ENCODE assay signal across 36 cellular contexts in genomic region chr19:42573642-42574041, GRCh38. TPM values are rescaled to one million over a fixed set of nuclear protein-coding genes. Genes with fewer than 3 reads are reported as not detected.
"Had no signal": no experiment of that assay in that cellular context is flagged by ENCODE, and none has a peak within 500 bp of the region (broad histone marks: within the 10 kb centered on the region; RNA-seq: fewer than 3 reads in every experiment).

No MANE protein-coding gene starts in this region.

- H3K4me1 Mint-ChIP-seq: activated CD4-positive, alpha-beta T cell treated with anti-CD3 and anti-CD28 coated beads for 36 hours; activated CD4-positive, alpha-beta T cell treated with anti-CD3 and anti-CD28 coated beads, Interleukin-2, amount 10 ng/mL, durations not matched to agents 24 days and 14 days; activated CD8-positive, alpha-beta memory T cell treated with anti-CD3 and anti-CD28 coated beads, Interleukin-2, amount 10 ng/mL, durations not matched to agents 7 days and 5 days; activated naive CD4-positive, alpha-beta T cell treated with anti-CD3 and anti-CD28 coated beads, Interleukin-2, amount 10 ng/mL, durations not matched to agents 7 days and 5 days; central memory CD8-positive, alpha-beta T cell had no signal

- H3K27ac ChIP-seq: brain microvascular endothelial cell, epithelial cell of prostate, esophagus squamous epithelium, gastroesophageal sphincter had no signal

- H3K27ac Mint-ChIP-seq: activated CD4-positive, alpha-beta memory T cell treated with anti-CD3 and anti-CD28 coated beads for 36 hours; activated CD4-positive, alpha-beta T cell treated with anti-CD3 and anti-CD28 coated beads for 36 hours; activated CD4-positive, alpha-beta T cell treated with anti-CD3 and anti-CD28 coated beads, Interleukin-2, amount 10 ng/mL, durations not matched to agents 24 days and 14 days; activated CD8-positive, alpha-beta memory T cell treated with anti-CD3 and anti-CD28 coated beads, Interleukin-2, amount 10 ng/mL, durations not matched to agents 7 days and 5 days; activated CD8-positive, alpha-beta T cell treated with anti-CD3 and anti-CD28 coated beads, Interleukin-2, amount 10 ng/mL, durations not matched to agents 7 days and 5 days; activated naive CD4-positive, alpha-beta T cell treated with anti-CD3 and anti-CD28 coated beads, Interleukin-2, amount 10 ng/mL, durations not matched to agents 7 days and 5 days; activated naive CD4-positive, alpha-beta T cell treated with anti-CD3 and anti-CD28 coated beads, Interleukin-2, amount 50 U/mL, for 72 hours; activated T-helper 1 cell treated with anti-CD3 and anti-CD28 coated beads, Interleukin-12 subunit alpha, Interleukin-12 subunit beta, Interleukin-2, Interleukin-4 antibody, amounts not matched to agents 30 ng/mL and 10 ng/mL and 1 ng/mL, durations not matched to agents 14 hours and 24 hours and 36 hours; T-helper 17 cell; T-helper 2 cell treated with Interferon-gamma antibody and Interleukin-4, amounts not matched to agents 5 μg/mL and 100 μg/mL, for 36 hours had no signal

- H3K4me3 ChIP-seq: esophagus squamous epithelium, gastroesophageal sphincter had no signal

- H3K4me3 Mint-ChIP-seq: activated CD4-positive, alpha-beta memory T cell treated with anti-CD3 and anti-CD28 coated beads for 36 hours; activated CD4-positive, alpha-beta T cell treated with anti-CD3 and anti-CD28 coated beads for 36 hours; activated CD4-positive, alpha-beta T cell treated with anti-CD3 and anti-CD28 coated beads, Interleukin-2, amount 10 ng/mL, durations not matched to agents 24 days and 14 days; activated CD8-positive, alpha-beta memory T cell treated with anti-CD3 and anti-CD28 coated beads, Interleukin-2, amount 10 ng/mL, durations not matched to agents 7 days and 5 days; activated CD8-positive, alpha-beta T cell treated with anti-CD3 and anti-CD28 coated beads, Interleukin-2, amount 10 ng/mL, durations not matched to agents 7 days and 5 days; activated naive CD4-positive, alpha-beta T cell treated with anti-CD3 and anti-CD28 coated beads, Interleukin-2, amount 10 ng/mL, durations not matched to agents 7 days and 5 days; activated T-helper 1 cell treated with anti-CD3 and anti-CD28 coated beads, Interleukin-12 subunit alpha, Interleukin-12 subunit beta, Interleukin-2, Interleukin-4 antibody, amounts not matched to agents 30 ng/mL and 10 ng/mL and 1 ng/mL, durations not matched to agents 14 hours and 24 hours and 36 hours; central memory CD8-positive, alpha-beta T cell; T-helper 17 cell; T-helper 2 cell treated with Interferon-gamma antibody and Interleukin-4, amounts not matched to agents 5 μg/mL and 100 μg/mL, for 36 hours had no signal

- H3K27me3 ChIP-seq: brain microvascular endothelial cell, esophagus squamous epithelium had no signal

- H3K9me3 ChIP-seq: esophagus squamous epithelium, gastroesophageal sphincter had no signal

- H3K36me3 ChIP-seq: brain microvascular endothelial cell, esophagus squamous epithelium, gastroesophageal sphincter had no signal

- H3K4me1 ChIP-seq: esophagus squamous epithelium, gastroesophageal sphincter had no signal

- H3K36me3 Mint-ChIP-seq: activated CD4-positive, alpha-beta memory T cell treated with anti-CD3 and anti-CD28 coated beads for 36 hours; activated CD8-positive, alpha-beta memory T cell treated with anti-CD3 and anti-CD28 coated beads, Interleukin-2, amount 10 ng/mL, durations not matched to agents 7 days and 5 days; activated naive CD4-positive, alpha-beta T cell treated with anti-CD3 and anti-CD28 coated beads, Interleukin-2, amount 10 ng/mL, durations not matched to agents 7 days and 5 days; activated naive CD4-positive, alpha-beta T cell treated with anti-CD3 and anti-CD28 coated beads, Interleukin-2, amount 50 U/mL, for 72 hours had no signal

- ATAC-seq: activated CD4-positive, alpha-beta T cell treated with anti-CD3 and anti-CD28 coated beads for 36 hours; activated CD8-positive, alpha-beta memory T cell treated with anti-CD3 and anti-CD28 coated beads, Interleukin-2, amount 10 ng/mL, durations not matched to agents 7 days and 5 days; activated CD8-positive, alpha-beta T cell treated with anti-CD3 and anti-CD28 coated beads, Interleukin-2, amount 10 ng/mL, durations not matched to agents 7 days and 5 days; activated naive CD4-positive, alpha-beta T cell treated with anti-CD3 and anti-CD28 coated beads, Interleukin-2, amount 50 U/mL, for 72 hours; gastroesophageal sphincter; T-helper 17 cell had no signal

- H3K9me3 Mint-ChIP-seq: activated CD4-positive, alpha-beta memory T cell treated with anti-CD3 and anti-CD28 coated beads for 36 hours; activated CD4-positive, alpha-beta T cell treated with anti-CD3 and anti-CD28 coated beads, Interleukin-2, amount 10 ng/mL, durations not matched to agents 24 days and 14 days; activated naive CD4-positive, alpha-beta T cell treated with anti-CD3 and anti-CD28 coated beads, Interleukin-2, amount 10 ng/mL, durations not matched to agents 7 days and 5 days; activated naive CD4-positive, alpha-beta T cell treated with anti-CD3 and anti-CD28 coated beads, Interleukin-2, amount 50 U/mL, for 72 hours; activated T-helper 1 cell treated with anti-CD3 and anti-CD28 coated beads, Interleukin-12 subunit alpha, Interleukin-12 subunit beta, Interleukin-2, Interleukin-4 antibody, amounts not matched to agents 30 ng/mL and 10 ng/mL and 1 ng/mL, durations not matched to agents 14 hours and 24 hours and 36 hours; central memory CD8-positive, alpha-beta T cell; T-helper 2 cell treated with Interferon-gamma antibody and Interleukin-4, amounts not matched to agents 5 μg/mL and 100 μg/mL, for 36 hours had no signal

- DNase-seq: activated CD4-positive, alpha-beta memory T cell treated with anti-CD3 and anti-CD28 coated beads for 36 hours; activated CD4-positive, alpha-beta T cell treated with anti-CD3 and anti-CD28 coated beads for 36 hours; activated CD4-positive, alpha-beta T cell treated with anti-CD3 and anti-CD28 coated beads, Interleukin-2, amount 10 ng/mL, durations not matched to agents 24 days and 14 days; activated CD4-positive, CD25-positive, alpha-beta regulatory T cell; activated CD4-positive, CD25-positive, alpha-beta regulatory T cell treated with anti-CD3 and anti-CD28 coated beads, Interleukin-2, amount 50 U/mL, for 72 hours; activated CD8-positive, alpha-beta memory T cell treated with anti-CD3 and anti-CD28 coated beads, Interleukin-2, amount 10 ng/mL, durations not matched to agents 7 days and 5 days; activated CD8-positive, alpha-beta memory T cell treated with anti-CD3 and anti-CD28 coated beads, Interleukin-2, amount 50 U/mL, for 4 hours; activated CD8-positive, alpha-beta T cell treated with anti-CD3 and anti-CD28 coated beads, Interleukin-2, amount 10 ng/mL, durations not matched to agents 7 days and 5 days; activated gamma-delta T cell; activated naive CD4-positive, alpha-beta T cell; activated naive CD4-positive, alpha-beta T cell treated with anti-CD3 and anti-CD28 coated beads, Interleukin-2, amount 10 ng/mL, durations not matched to agents 7 days and 5 days; activated T-cell treated with anti-CD3 and anti-CD28 coated beads, Interleukin-2, amount 50 U/mL, for 1 hour; activated T-cell treated with anti-CD3 and anti-CD28 coated beads, Interleukin-2, amount 50 U/mL, for 48 hours; amniotic stem cell; anterior cingulate cortex; brain microvascular endothelial cell; effector CD8-positive, alpha-beta T cell; esophagus squamous epithelium; foreskin melanocyte; T-helper 1 cell; T-helper 17 cell had no signal

RNA-seq across cellular contexts. Expression of gene CEACAM8, which starts 21.1 kb away (rescaled TPM):
- total RNA-seq: activated CD4-positive, alpha-beta memory T cell treated with anti-CD3 and anti-CD28 coated beads for 36 hours; activated CD4-positive, alpha-beta T cell treated with anti-CD3 and anti-CD28 coated beads for 36 hours; activated CD4-positive, alpha-beta T cell treated with anti-CD3 and anti-CD28 coated beads, Interleukin-2, amount 10 ng/mL, durations not matched to agents 24 days and 14 days; activated CD8-positive, alpha-beta memory T cell treated with anti-CD3 and anti-CD28 coated beads for 36 hours; activated CD8-positive, alpha-beta memory T cell treated with anti-CD3 and anti-CD28 coated beads, Interleukin-2, amount 10 ng/mL, durations not matched to agents 7 days and 5 days; activated CD8-positive, alpha-beta T cell treated with anti-CD3 and anti-CD28 coated beads, Interleukin-2, amount 10 ng/mL, durations not matched to agents 7 days and 5 days; activated naive CD4-positive, alpha-beta T cell treated with anti-CD3 and anti-CD28 coated beads, Interleukin-2, amount 50 U/mL, for 72 hours; activated T-helper 1 cell treated with anti-CD3 and anti-CD28 coated beads, Interleukin-12 subunit alpha, Interleukin-12 subunit beta, Interleukin-2, Interleukin-4 antibody, amounts not matched to agents 30 ng/mL and 10 ng/mL and 1 ng/mL, durations not matched to agents 14 hours and 24 hours and 36 hours; astrocyte; bronchial epithelial cell; chondrocyte; dermis microvascular lymphatic vessel endothelial cell; endothelial cell of umbilical vein; esophagus squamous epithelium; fibroblast of lung; fibroblast of villous mesenchyme; gastroesophageal sphincter; glomerular endothelial cell; T-helper 17 cell had no signal

RNA-seq across cellular contexts. Expression of gene CEACAM1, which starts 45.4 kb away (rescaled TPM):
- total RNA-seq: chondrocyte, fibroblast of lung had no signal
